9 cellular contexts compared by ENCODE assay signal in the genomic region with DNA sequence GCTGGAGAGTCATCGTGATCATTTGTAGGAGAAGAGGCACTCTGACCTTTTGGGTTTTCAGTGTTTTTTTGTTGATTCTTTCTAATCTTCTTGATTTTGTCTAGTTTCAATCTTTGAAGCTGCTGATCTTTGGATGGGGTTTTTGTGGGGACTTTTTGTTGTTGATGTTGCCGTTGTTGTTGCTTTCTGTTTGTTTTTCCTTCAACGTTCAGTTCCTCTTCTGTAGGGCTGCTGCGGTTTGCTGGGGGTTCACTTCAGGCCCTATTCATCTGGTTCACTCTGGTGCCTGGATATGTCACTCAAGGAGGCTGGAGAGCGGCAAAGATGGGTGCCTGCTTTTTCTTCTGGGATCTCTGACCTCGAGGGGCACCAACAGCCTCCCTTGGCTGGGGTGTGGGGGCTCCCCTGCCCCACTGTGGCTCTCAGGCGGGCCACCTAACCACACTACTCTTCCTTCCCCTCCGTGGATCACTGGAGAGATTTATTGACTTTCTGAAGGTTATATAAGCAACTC. TPM values are rescaled to one million over a fixed set of nuclear protein-coding genes. Genes with fewer than 3 reads are reported as not detected.
DNase-seq lines count a peak whose midpoint lies in the region; ATAC-seq lines count a peak whose summit lies in the region.
"Had no signal": no experiment of that assay in that cellular context is flagged by ENCODE, and none has a peak within 500 bp of the region (broad histone marks: within the 10 kb centered on the region; RNA-seq: fewer than 3 reads in every experiment).

No MANE protein-coding gene starts in this region.

- DNase-seq in activated naive CD8-positive, alpha-beta T cell treated with anti-CD3 and anti-CD28 coated beads for 36 hours, result no peak
- no peak for DNase-seq in activated naive CD8-positive, alpha-beta T cell treated with anti-CD3 and anti-CD28 coated beads, Interleukin-2, amount 50 U/mL, for 24 hours
- DNase-seq in stimulated activated naive CD8-positive, alpha-beta T cell treated with anti-CD3 and anti-CD28 coated beads, Interleukin-15, amount 100 ng/mL, for 72 hours, result no peak
- no peak for DNase-seq in ACHN
- DNase-seq in HUDEP-2 (lab: John Stamatoyannopoulos, UW; ENCODE audit: unreplicated experiment in 76 of 76), result no peak
- DNase-seq in head of caudate nucleus, result no peak
- DNase-seq: hippocampal formation had no signal

- H3K4me1 Mint-ChIP-seq in activated naive CD8-positive, alpha-beta T cell treated with anti-CD3 and anti-CD28 coated beads for 36 hours, result peaks cover 3% of the 10 kb centered on the region
- H3K4me1 Mint-ChIP-seq in activated naive CD8-positive, alpha-beta T cell treated with anti-CD3 and anti-CD28 coated beads, Interleukin-2, amount 50 U/mL, for 24 hours, result peaks cover 8% of the 10 kb centered on the region
- peaks cover 10% of the 10 kb centered on the region for H3K4me1 Mint-ChIP-seq in stimulated activated naive CD8-positive, alpha-beta T cell treated with anti-CD3 and anti-CD28 coated beads, Interleukin-15, amount 100 ng/mL, for 72 hours

- in situ Hi-C loops in ACHN (cut with HindIII; ENCODE audit: low pct_ligation_motif_present, low pct_unique_long_range_greater_than_20kb, low sequenced_read_pairs), result no loop called here

- no peak overlapping the region for H3K4me3 Mint-ChIP-seq in activated naive CD8-positive, alpha-beta T cell treated with anti-CD3 and anti-CD28 coated beads for 36 hours
- no peak overlapping the region for H3K4me3 Mint-ChIP-seq in activated naive CD8-positive, alpha-beta T cell treated with anti-CD3 and anti-CD28 coated beads, Interleukin-2, amount 50 U/mL, for 24 hours
- peak overlapping the region; percentile 19 to 33 for H3K4me3 Mint-ChIP-seq in stimulated activated naive CD8-positive, alpha-beta T cell treated with anti-CD3 and anti-CD28 coated beads, Interleukin-15, amount 100 ng/mL, for 72 hours

- H3K27ac Mint-ChIP-seq in activated naive CD8-positive, alpha-beta T cell treated with anti-CD3 and anti-CD28 coated beads for 36 hours, result peak overlapping the region; percentile 17
- H3K27ac Mint-ChIP-seq in activated naive CD8-positive, alpha-beta T cell treated with anti-CD3 and anti-CD28 coated beads, Interleukin-2, amount 50 U/mL, for 24 hours, result no peak overlapping the region
- peak overlapping the region in 1 of 2 donors; percentile 4 for H3K27ac Mint-ChIP-seq in stimulated activated naive CD8-positive, alpha-beta T cell treated with anti-CD3 and anti-CD28 coated beads, Interleukin-15, amount 100 ng/mL, for 72 hours

- H3K9me3 Mint-ChIP-seq in activated naive CD8-positive, alpha-beta T cell treated with anti-CD3 and anti-CD28 coated beads for 36 hours, result peaks cover 10% of the 10 kb centered on the region
- peaks cover 10% of the 10 kb centered on the region for H3K9me3 Mint-ChIP-seq in activated naive CD8-positive, alpha-beta T cell treated with anti-CD3 and anti-CD28 coated beads, Interleukin-2, amount 50 U/mL, for 24 hours
- peaks cover 18 to 34% of the 10 kb centered on the region in 2 donors for H3K9me3 Mint-ChIP-seq in stimulated activated naive CD8-positive, alpha-beta T cell treated with anti-CD3 and anti-CD28 coated beads, Interleukin-15, amount 100 ng/mL, for 72 hours

- peaks cover 7% of the 10 kb centered on the region for H3K36me3 Mint-ChIP-seq in activated naive CD8-positive, alpha-beta T cell treated with anti-CD3 and anti-CD28 coated beads for 36 hours
- H3K36me3 Mint-ChIP-seq in activated naive CD8-positive, alpha-beta T cell treated with anti-CD3 and anti-CD28 coated beads, Interleukin-2, amount 50 U/mL, for 24 hours (ENCODE audit: low read depth), result peaks cover 2% of the 10 kb centered on the region

- ATAC-seq in activated naive CD8-positive, alpha-beta T cell treated with anti-CD3 and anti-CD28 coated beads, Interleukin-2, amount 50 U/mL, for 24 hours, result no peak
- ATAC-seq in HG02642 (IDR thresholded peaks at IDR 0.05; ENCODE audit: poor library complexity, unreplicated experiment), result peak; percentile 93
- peak; percentile 72 for ATAC-seq in HG03558 (IDR thresholded peaks at IDR 0.05; ENCODE audit: extremely low read depth, unreplicated experiment)
- no peak for ATAC-seq in stimulated activated naive CD8-positive, alpha-beta T cell treated with anti-CD3 and anti-CD28 coated beads, Interleukin-15, amount 100 ng/mL, for 72 hours

- intact Hi-C loops in head of caudate nucleus (cut with DNase I), result no loop called here

- peaks cover 14% of the 10 kb centered on the region for H3K27me3 Mint-ChIP-seq in activated naive CD8-positive, alpha-beta T cell treated with anti-CD3 and anti-CD28 coated beads for 36 hours
- peaks cover 4% of the 10 kb centered on the region for H3K27me3 Mint-ChIP-seq in activated naive CD8-positive, alpha-beta T cell treated with anti-CD3 and anti-CD28 coated beads, Interleukin-2, amount 50 U/mL, for 24 hours
- peaks cover 30% of the 10 kb centered on the region for H3K27me3 Mint-ChIP-seq in stimulated activated naive CD8-positive, alpha-beta T cell treated with anti-CD3 and anti-CD28 coated beads, Interleukin-15, amount 100 ng/mL, for 72 hours

RNA-seq across cellular contexts. Expression of gene TMEM244, which starts 21.5 kb away (rescaled TPM):
- not detected for total RNA-seq in activated naive CD8-positive, alpha-beta T cell treated with anti-CD3 and anti-CD28 coated beads for 36 hours

Comparison
In these comparisons a context has a peak if more than half of its experiments do, and no peak if none do; other contexts are left out.
1. H3K4me3 Mint-ChIP-seq: peak in stimulated activated naive CD8-positive, alpha-beta T cell treated with anti-CD3 and anti-CD28 coated beads, Interleukin-15, amount 100 ng/mL, for 72 hours (2 of 2); none in activated naive CD8-positive, alpha-beta T cell treated with anti-CD3 and anti-CD28 coated beads for 36 hours (single experiment) and activated naive CD8-positive, alpha-beta T cell treated with anti-CD3 and anti-CD28 coated beads, Interleukin-2, amount 50 U/mL, for 24 hours (single experiment).
2. ATAC-seq: peak in HG02642 (single experiment) and HG03558 (single experiment); none in activated naive CD8-positive, alpha-beta T cell treated with anti-CD3 and anti-CD28 coated beads, Interleukin-2, amount 50 U/mL, for 24 hours (single experiment) and stimulated activated naive CD8-positive, alpha-beta T cell treated with anti-CD3 and anti-CD28 coated beads, Interleukin-15, amount 100 ng/mL, for 72 hours (single experiment).